In genomic region chr6:34324738-34325444, GRCh38 we compare ENCODE assay signal across 10 cellular contexts.
DNase-seq lines count a peak whose midpoint lies in the region; ATAC-seq and TF ChIP-seq lines count a peak whose summit lies in the region.
"Had no signal": no experiment of that assay in that cellular context is flagged by ENCODE, and none has a peak within 500 bp of the region (broad histone marks: within the 10 kb centered on the region; RNA-seq: fewer than 3 reads in every experiment).

No MANE protein-coding gene starts in this region.

- H3K27me3 Mint-ChIP-seq in neural progenitor cell (ENCODE audit: insufficient read depth, low read depth): no peaks in the 10 kb centered on the region

- H3K4me3 Mint-ChIP-seq in neural progenitor cell: no peak overlapping the region

- H3K4me3 ChIP-seq in fibroblast of lung (replicated peaks in 1 of 4; ENCODE audit: control extremely low read depth in 1 of 4, insufficient read depth in 1 of 4, low read depth in 3 of 4, low read length in 4 of 4) (no peak overlapping the region), neural progenitor cell (no peak overlapping the region)

- peaks cover 10% of the 10 kb centered on the region for H3K4me1 Mint-ChIP-seq in neural progenitor cell

- H3K27ac ChIP-seq in fibroblast of lung (ENCODE audit: insufficient read depth, low read length) (no peak overlapping the region), neural progenitor cell (no peak overlapping the region)

- no peaks in the 10 kb centered on the region for H3K36me3 ChIP-seq in fibroblast of lung (ENCODE audit: control insufficient read depth, insufficient read depth, low read length)
- no peaks in the 10 kb centered on the region for H3K36me3 ChIP-seq in neural progenitor cell

- H3K4me1 ChIP-seq in fibroblast of lung (ENCODE audit: control insufficient read depth, extremely low read depth, insufficient read depth, low read length) (no peaks in the 10 kb centered on the region), neural progenitor cell (no peaks in the 10 kb centered on the region)

- H3K79me2 ChIP-seq in fibroblast of lung (ENCODE audit: control insufficient read depth, insufficient read depth, low read length) (peaks cover 2% of the 10 kb centered on the region), neural progenitor cell (ENCODE audit: low read depth) (peaks cover 15% of the 10 kb centered on the region)

- H3F3A ChIP-seq in neural progenitor cell (ENCODE audit: low read depth): peaks cover 7% of the 10 kb centered on the region

- no peak for ATAC-seq in HG03159 (IDR thresholded peaks at IDR 0.05; ENCODE audit: unreplicated experiment)

- H3K27me3 ChIP-seq in fibroblast of lung (ENCODE audit: control insufficient read depth, insufficient read depth, low read length) (no peaks in the 10 kb centered on the region), neural progenitor cell (no peaks in the 10 kb centered on the region)

- no peaks in the 10 kb centered on the region for H3K9me3 Mint-ChIP-seq in neural progenitor cell

- peaks cover 9% of the 10 kb centered on the region for H3K36me3 Mint-ChIP-seq in neural progenitor cell

- peak overlapping the region; percentile 88 for H3K27ac Mint-ChIP-seq in neural progenitor cell

- DNase-seq in AG20443 (ENCODE audit: low spot score) (peak; percentile 73), NCI-H446 treated with DMSO at 0.1 percent for 48 hours (lab: John Stamatoyannopoulos, UW) (peak; percentile 51), fibroblast of lung (ENCODE audit: low read depth in 2 of 2) (peak; percentile 64 to 78), neural progenitor cell (ENCODE audit: low spot score) (peak; percentile 17), HUDEP-2 (lab: John Stamatoyannopoulos, UW; ENCODE audit: unreplicated experiment in 76 of 76) (no peak), cortex of kidney (lab: John Stamatoyannopoulos, UW) (no peak)
- DNase-seq in activated naive CD4-positive, alpha-beta T cell treated with anti-CD3 and anti-CD28 coated beads, Interleukin-2, amount 50 U/mL, for 16 hours: no peak
- DNase-seq: activated effector memory CD4-positive, alpha-beta T cell treated with Interleukin-2 at 50 U/mL for 16 hours; AML-193 had no signal

- H4K20me1 ChIP-seq in fibroblast of lung (ENCODE audit: control insufficient read depth, extremely low read depth, insufficient read depth, low read length): no peaks in the 10 kb centered on the region
- H4K20me1 ChIP-seq in neural progenitor cell (ENCODE audit: low read depth): no peaks in the 10 kb centered on the region

- no peak for TF ChIP-seq CTCF in fibroblast of lung (conservative IDR thresholded peaks at IDR 0.05 in 1 of 2, IDR thresholded peaks at IDR 0.05 in 1 of 2; ENCODE audit: low read depth in 1 of 2, low read length in 2 of 2)
- no peak for TF ChIP-seq CTCF in neural progenitor cell (IDR thresholded peaks at IDR 0.05)

- H2AFZ ChIP-seq in fibroblast of lung (ENCODE audit: low read length): no peak overlapping the region
- no peak overlapping the region for H2AFZ ChIP-seq in neural progenitor cell (replicated peaks)

- H3K9ac ChIP-seq in fibroblast of lung (ENCODE audit: insufficient read depth, low read length) (no peak overlapping the region), neural progenitor cell (no peak overlapping the region)

- H3K4me2 ChIP-seq in fibroblast of lung (ENCODE audit: extremely low read depth, insufficient read depth, low read length) (no peak overlapping the region), neural progenitor cell (no peak overlapping the region)

- H3K9me3 ChIP-seq in fibroblast of lung (ENCODE audit: control insufficient read depth, insufficient read depth, low read depth, low read length): no peaks in the 10 kb centered on the region
- H3K9me3 ChIP-seq in neural progenitor cell (ENCODE audit: low read depth): no peaks in the 10 kb centered on the region

Comparison
In these comparisons a context has a peak if more than half of its experiments do, and no peak if none do; other contexts are left out.
1. DNase-seq: peak in AG20443 (single experiment), NCI-H446 treated with DMSO at 0.1 percent for 48 hours (single experiment), fibroblast of lung (2 of 2) and neural progenitor cell (single experiment); none in HUDEP-2 (0 of 76), activated naive CD4-positive, alpha-beta T cell treated with anti-CD3 and anti-CD28 coated beads, Interleukin-2, amount 50 U/mL, for 16 hours (single experiment) and cortex of kidney (single experiment).